ENCODE assay signal across 12 cellular contexts in genomic region chr16:4323071-4323844, GRCh38. TPM values are rescaled to one million over a fixed set of nuclear protein-coding genes. Genes with fewer than 3 reads are reported as not detected.
DNase-seq lines count a peak whose midpoint lies in the region; TF ChIP-seq lines count a peak whose summit lies in the region.
"Had no signal": no experiment of that assay in that cellular context is flagged by ENCODE, and none has a peak within 500 bp of the region (broad histone marks: within the 10 kb centered on the region; RNA-seq: fewer than 3 reads in every experiment).

No MANE protein-coding gene starts in this region.

- no peak overlapping the region for H3K27ac Mint-ChIP-seq in Calu3 (ENCODE audit: unreplicated experiment)

- H3K9ac ChIP-seq in smooth muscle cell (ENCODE audit: low read depth), result no peak overlapping the region

- no peak overlapping the region for H3K4me3 ChIP-seq in smooth muscle cell
- H3K4me3 ChIP-seq in BE2C (ENCODE audit: low read depth, low read length), result no peak overlapping the region
- H3K4me3 ChIP-seq: K562 had no signal

- no peaks in the 10 kb centered on the region for H3K27me3 ChIP-seq in smooth muscle cell (ENCODE audit: low read depth)
- H3K27me3 ChIP-seq in BE2C, result no peaks in the 10 kb centered on the region

- no peak overlapping the region for H2AFZ ChIP-seq in smooth muscle cell (ENCODE audit: low read depth)

- intact Hi-C loops in Calu3 (cut with micrococcal nuclease; ENCODE audit: unreplicated experiment), result no loop called here

- TF ChIP-seq CTCF in Calu3 (IDR thresholded peaks at IDR 0.05; ENCODE audit: unreplicated experiment) (no peak), smooth muscle cell (IDR thresholded peaks at IDR 0.05; ENCODE audit: borderline replicate concordance, insufficient read depth, poor library complexity, severe bottlenecking) (no peak), BE2C (IDR thresholded peaks at IDR 0.05; ENCODE audit: low read depth, low read length) (no peak)

- H3K4me1 ChIP-seq in smooth muscle cell (ENCODE audit: low read depth), result peaks cover 38% of the 10 kb centered on the region
- peaks cover 25% of the 10 kb centered on the region for H3K4me1 ChIP-seq in BE2C

- H3K4me3 Mint-ChIP-seq in Calu3 (ENCODE audit: low read depth, unreplicated experiment), result no peak overlapping the region

- DNase-seq in Calu3, result peak; percentile 80
- peak; percentile 65 for DNase-seq in cerebellum (ENCODE audit: low spot score)
- peak; percentile 53 for DNase-seq in kidney glomerular epithelial cell (lab: John Stamatoyannopoulos, UW)
- DNase-seq in smooth muscle cell (lab: John Stamatoyannopoulos, UW; ENCODE audit: unreplicated experiment), result no peak
- no peak for DNase-seq in NK-92 (lab: John Stamatoyannopoulos, UW; ENCODE audit: unreplicated experiment)
- DNase-seq in stimulated activated CD4-positive, alpha-beta T cell treated with anti-CD3 and anti-CD28 coated beads, Interleukin-2, amount 100 ng/mL, for 24 hours, result no peak
- no peak for DNase-seq in NCI-H69 (lab: John Stamatoyannopoulos, UW)
- no peak for DNase-seq in BE2C
- DNase-seq: NCI-H446 treated with DMSO at 0.1 percent for 48 hours; stimulated activated CD4-positive, alpha-beta T cell treated with anti-CD3 and anti-CD28 coated beads, Interleukin-2, amount 100 ng/mL, for 48 hours had no signal

- BruUV-seq in Calu3 (replicated peaks; lab: Mats Ljungman, UMichigan), result no TSS peak

- peak overlapping the region; percentile 30 for H3K27ac ChIP-seq in smooth muscle cell (ENCODE audit: low read depth)
- H3K27ac ChIP-seq: C4-2B had no signal

- no peaks in the 10 kb centered on the region for H3K9me3 Mint-ChIP-seq in Calu3 (ENCODE audit: low read depth, unreplicated experiment)

- H3K4me1 Mint-ChIP-seq in Calu3 (ENCODE audit: low read depth, unreplicated experiment), result peaks cover 4% of the 10 kb centered on the region

- H3F3A ChIP-seq in smooth muscle cell (ENCODE audit: low read depth), result peaks cover 6% of the 10 kb centered on the region

- peaks cover 98% of the 10 kb centered on the region for H3K79me2 ChIP-seq in smooth muscle cell (ENCODE audit: low read depth)

- H3K9me3 ChIP-seq in smooth muscle cell (replicated peaks; ENCODE audit: low read depth) (no peaks in the 10 kb centered on the region), BE2C (no peaks in the 10 kb centered on the region)

- WGBS in smooth muscle cell (ENCODE audit: low lambda C conversion rate), result 87% methylated on average over 15 of the region's 21 CpGs

- H3K4me2 ChIP-seq in smooth muscle cell, result peak overlapping the region; percentile 58

- no peaks in the 10 kb centered on the region for H3K27me3 Mint-ChIP-seq in Calu3 (ENCODE audit: unreplicated experiment)

- CTCF ChIA-PET in Calu3 (lab: Charles Lee), result interaction anchor here (0.7 to 2.4 kb wide), 13 partner anchors 10 to 122 kb away, joined by 3 to 12 read pairs (median 6); partner anchors contain the start of gene TFAP4

- H4K20me1 ChIP-seq in smooth muscle cell (ENCODE audit: low read depth), result peaks cover 63% of the 10 kb centered on the region

- no peaks in the 10 kb centered on the region for H3K36me3 ChIP-seq in smooth muscle cell (ENCODE audit: low read depth)
- no peaks in the 10 kb centered on the region for H3K36me3 ChIP-seq in BE2C

- peaks cover 15% of the 10 kb centered on the region for H3K36me3 Mint-ChIP-seq in Calu3 (ENCODE audit: insufficient read depth, unreplicated experiment)

RNA-seq across cellular contexts. Expression of gene GLIS2, which starts 7.4 kb away (rescaled TPM):
- total RNA-seq in Calu3 (2022) (22.1 and 24.5 TPM in 2 replicates), cerebellum (3.2 TPM), smooth muscle cell (1.2 and 2.8 TPM in 2 replicates)
- polyA plus RNA-seq in smooth muscle cell, result 9.2 and 13.4 TPM in 2 replicates
- 45.4 TPM for polyA plus RNA-seq in BE2C (2012; ENCODE audit: insufficient read depth, insufficient read length, low read depth)

RNA-seq across cellular contexts. Expression of gene PAM16, which starts 27.9 kb away (rescaled TPM):
- total RNA-seq in Calu3 (2022) (72.7 and 85.3 TPM in 2 replicates), cerebellum (19.1 TPM), smooth muscle cell (18.4 and 29.6 TPM in 2 replicates)
- polyA plus RNA-seq in smooth muscle cell, result 47.7 and 52.2 TPM in 2 replicates
- 216 TPM for polyA plus RNA-seq in BE2C (2012; ENCODE audit: insufficient read depth, insufficient read length, low read depth)

RNA-seq across cellular contexts. Expression of gene VASN, which starts 48.4 kb away (rescaled TPM):
- 18.1 and 22.4 TPM in 2 replicates for total RNA-seq in Calu3 (2022)
- 2.4 TPM for total RNA-seq in cerebellum
- 23.8 and 30.0 TPM in 2 replicates for total RNA-seq in smooth muscle cell
- polyA plus RNA-seq in smooth muscle cell, result 127 and 150 TPM in 2 replicates
- polyA plus RNA-seq in BE2C (2012; ENCODE audit: insufficient read depth, insufficient read length, low read depth), result 147 TPM

RNA-seq across cellular contexts. Expression of gene TFAP4, which starts 50.4 kb away (rescaled TPM):
- total RNA-seq in Calu3 (2022) (31.4 and 31.9 TPM in 2 replicates), cerebellum (7.6 TPM), smooth muscle cell (2.7 and 9.6 TPM in 2 replicates)
- polyA plus RNA-seq in smooth muscle cell, result 1.3 and 2.5 TPM in 2 replicates
- polyA plus RNA-seq in BE2C (2012; ENCODE audit: insufficient read depth, insufficient read length, low read depth), result 40.1 TPM

Comparison
In these comparisons a context has a peak if more than half of its experiments do, and no peak if none do; other contexts are left out.
1. DNase-seq: peak in Calu3 (single experiment), cerebellum (single experiment) and kidney glomerular epithelial cell (single experiment); none in smooth muscle cell (single experiment), NK-92 (single experiment), stimulated activated CD4-positive, alpha-beta T cell treated with anti-CD3 and anti-CD28 coated beads, Interleukin-2, amount 100 ng/mL, for 24 hours (0 of 2), NCI-H69 (single experiment) and BE2C (single experiment).